Comparison of ENCODE assay signal across 1 cellular context in genomic region chr3:193743702-193744047, GRCh38.
TF ChIP-seq lines count a peak whose summit lies in the region.

No MANE protein-coding gene starts in this region.

TF ChIP-seq in HepG2, 621 proteins besides CTCF, POLR2A, EP300 and RAD21 (continued from another document):
- TF ChIP-seq RARG (CRISPR knock-in tag; IDR thresholded peaks at IDR 0.05; ENCODE audit: low read depth) (no peak), GFI1 (CRISPR knock-in tag; IDR thresholded peaks at IDR 0.05; ENCODE audit: borderline replicate concordance) (peak; percentile 4; the same call in 1 of the 2 replicates), ZNF672 (CRISPR knock-in tag; IDR thresholded peaks at IDR 0.05) (no peak), ZNF670 (CRISPR knock-in tag; IDR thresholded peaks at IDR 0.05; ENCODE audit: borderline replicate concordance) (0 out of 2 replicates have a peak, but pooled peaks have one; percentile 48), ZNF710 (CRISPR knock-in tag; IDR thresholded peaks at IDR 0.05; ENCODE audit: borderline replicate concordance) (0 out of 2 replicates have a peak, but pooled peaks have one; percentile 27), ZNF720 (CRISPR knock-in tag; IDR thresholded peaks at IDR 0.05) (no peak), ZNF605 (CRISPR knock-in tag; IDR thresholded peaks at IDR 0.05) (peak; percentile 85; the same call in 1 of the 2 replicates), ZNF207 (IDR thresholded peaks at IDR 0.05; ENCODE audit: borderline replicate concordance) (no peak), GPBP1L1 (CRISPR knock-in tag; IDR thresholded peaks at IDR 0.05) (no peak), MXI1 (IDR thresholded peaks at IDR 0.05; ENCODE audit: borderline replicate concordance, low read depth, low read length) (no peak), SNAPC2 (CRISPR knock-in tag; IDR thresholded peaks at IDR 0.05) (0 out of 2 replicates have a peak, but pooled peaks have one; percentile 21), ZFP41 (CRISPR knock-in tag; IDR thresholded peaks at IDR 0.05; ENCODE audit: borderline replicate concordance) (no peak), THAP7 (CRISPR knock-in tag; IDR thresholded peaks at IDR 0.05) (0 out of 2 replicates have a peak, but pooled peaks have one; percentile 47), ZNF138 (CRISPR knock-in tag; IDR thresholded peaks at IDR 0.05; ENCODE audit: low read depth) (no peak), CHD4 (IDR thresholded peaks at IDR 0.05; ENCODE audit: borderline replicate concordance, low read length) (no peak), TEF (CRISPR knock-in tag; IDR thresholded peaks at IDR 0.05) (no peak), ZNF430 (CRISPR knock-in tag; IDR thresholded peaks at IDR 0.05) (no peak), BORCS8-MEF2B (CRISPR knock-in tag; IDR thresholded peaks at IDR 0.05) (0 out of 2 replicates have a peak, but pooled peaks have one; percentile 21), ZNF354B (CRISPR knock-in tag; IDR thresholded peaks at IDR 0.05) (0 out of 2 replicates have a peak, but pooled peaks have one; percentile 26), BATF2 (CRISPR knock-in tag; IDR thresholded peaks at IDR 0.05) (no peak), CEBPB (IDR thresholded peaks at IDR 0.05; ENCODE audit: borderline replicate concordance, low read depth, low read length) (peak; percentile 59), RNF219 (CRISPR knock-in tag; IDR thresholded peaks at IDR 0.05) (no peak), ATF2 (CRISPR knock-in tag; IDR thresholded peaks at IDR 0.05) (no peak), ZNF235 (CRISPR knock-in tag; IDR thresholded peaks at IDR 0.05; ENCODE audit: borderline replicate concordance) (0 out of 2 replicates have a peak, but pooled peaks have one; percentile 1)
